Comparison of ENCODE assay signal across 1 cellular context in genomic region chr21:45845063-45845789, GRCh38.
TF ChIP-seq lines count a peak whose summit lies in the region.

No MANE protein-coding gene starts in this region.

TF ChIP-seq in IMR-90, 13 proteins besides CTCF, POLR2A, EP300 and RAD21 (continued from another document):
- TF ChIP-seq USF2 (IDR thresholded peaks at IDR 0.05; ENCODE audit: low read depth, low read length) (no peak), MAFK (IDR thresholded peaks at IDR 0.05; ENCODE audit: low read depth, low read length) (no peak), RCOR1 (IDR thresholded peaks at IDR 0.05; ENCODE audit: insufficient replicate concordance, low read length) (no peak), CEBPB (IDR thresholded peaks at IDR 0.05; ENCODE audit: low read depth, low read length) (no peak), ELK1 (IDR thresholded peaks at IDR 0.05; ENCODE audit: borderline replicate concordance, low read depth, low read length) (no peak), NFE2L2 (IDR thresholded peaks at IDR 0.05; ENCODE audit: low read depth, low read length) (no peak), BHLHE40 (IDR thresholded peaks at IDR 0.05; ENCODE audit: low read depth, low read length) (no peak), SMC3 (IDR thresholded peaks at IDR 0.05; ENCODE audit: low read depth, low read length) (no peak), RFX5 (IDR thresholded peaks at IDR 0.05; ENCODE audit: low read depth, low read length) (no peak), FOS (IDR thresholded peaks at IDR 0.05; ENCODE audit: low read depth, low read length) (no peak), MAZ (IDR thresholded peaks at IDR 0.05; ENCODE audit: borderline replicate concordance, low read depth, low read length) (no peak)
